ENCODE assay signal across 16 cellular contexts in the genomic region with DNA sequence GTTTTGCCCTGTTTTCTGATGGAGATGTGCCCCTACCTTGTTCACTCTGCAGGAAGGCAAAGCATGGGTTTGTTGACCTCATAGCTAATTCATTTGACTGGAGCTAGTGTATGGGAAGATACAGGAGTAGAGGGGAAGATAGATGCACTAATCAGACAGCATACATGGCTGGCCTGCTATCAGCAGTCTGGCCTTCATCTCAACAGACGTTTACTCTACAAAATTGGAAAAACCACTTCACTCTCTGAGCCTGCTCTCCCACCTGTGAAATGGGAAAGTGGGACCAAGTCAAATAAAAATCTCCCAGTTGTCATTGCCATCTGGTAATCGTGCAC.
DNase-seq lines count a peak whose midpoint lies in the region; ATAC-seq, FAIRE-seq and TF ChIP-seq lines count a peak whose summit lies in the region.
"Had no signal": no experiment of that assay in that cellular context is flagged by ENCODE, and none has a peak within 500 bp of the region (broad histone marks: within the 10 kb centered on the region; RNA-seq: fewer than 3 reads in every experiment).

No MANE protein-coding gene starts in this region.

- H3K27ac ChIP-seq in SU-DHL-6 (ENCODE audit: low read depth, low read length): peak overlapping the region; percentile 42; the same call in 1 of the 2 replicates
- H3K27ac ChIP-seq: ascending aorta had no signal

- H3K9ac ChIP-seq in SU-DHL-6 (ENCODE audit: low read length): no peak overlapping the region

- POLR2A ChIA-PET in naive thymus-derived CD8-positive, alpha-beta T cell (lab: Charles Lee): no interaction called here

- peaks cover 0 to 6% (median 0%) of the 10 kb centered on the region in 9 donors for H3K9me3 Mint-ChIP-seq in naive thymus-derived CD8-positive, alpha-beta T cell

- no peaks in the 10 kb centered on the region for H3K79me2 ChIP-seq in SU-DHL-6 (ENCODE audit: insufficient read depth, low read length)

- H3K27me3 ChIP-seq in SU-DHL-6 (ENCODE audit: low read length): no peaks in the 10 kb centered on the region
- H3K27me3 ChIP-seq: ascending aorta, BE2C had no signal

- TF ChIP-seq CTCF in D721Med (IDR thresholded peaks at IDR 0.05; ENCODE audit: insufficient read depth, missing control alignments) (no peak), SU-DHL-6 (IDR thresholded peaks at IDR 0.05; ENCODE audit: insufficient read depth, low read length, poor library complexity, severe bottlenecking) (no peak), GM10266 (IDR thresholded peaks at IDR 0.05; ENCODE audit: control insufficient read depth, insufficient read depth, low read depth, missing control alignments) (no peak)

- H3K27ac Mint-ChIP-seq in naive thymus-derived CD8-positive, alpha-beta T cell: peak overlapping the region in 4 of 10 donors; percentile 16 to 80 (median 27)
- H3K27ac Mint-ChIP-seq: activated T-cell treated with anti-CD3 and anti-CD28 coated beads, Interleukin-2, amount 50 U/mL, for 24 hours; HFFc6 had no signal

- peak; percentile 48 for FAIRE-seq in D721Med (lab: Jason Lieb, UNC)
- FAIRE-seq: G401.6, HepG2 had no signal

- peak overlapping the region; percentile 51 for H3K4me2 ChIP-seq in SU-DHL-6 (ENCODE audit: low read depth, low read length, poor library complexity, severe bottlenecking)

- ATAC-seq in GM19395 (IDR thresholded peaks at IDR 0.05; ENCODE audit: unreplicated experiment): peak; percentile 32
- ATAC-seq in HG02870 (IDR thresholded peaks at IDR 0.05; ENCODE audit: unreplicated experiment): peak; percentile 12
- no peak for ATAC-seq in HG03025 (IDR thresholded peaks at IDR 0.05; ENCODE audit: low FRiP score, unreplicated experiment)
- no peak for ATAC-seq in GM21423 (IDR thresholded peaks at IDR 0.05; ENCODE audit: unreplicated experiment)
- no peak for ATAC-seq in naive thymus-derived CD8-positive, alpha-beta T cell
- ATAC-seq: HepG2 had no signal

- H3K9me3 ChIP-seq in SU-DHL-6 (ENCODE audit: insufficient read depth, low read length): no peaks in the 10 kb centered on the region
- H3K9me3 ChIP-seq: ascending aorta, BE2C had no signal

- no peaks in the 10 kb centered on the region for H3F3A ChIP-seq in SU-DHL-6 (ENCODE audit: insufficient read depth)

- no peak overlapping the region for H2AFZ ChIP-seq in SU-DHL-6 (ENCODE audit: low read depth, low read length, severe bottlenecking)

- H3K27me3 Mint-ChIP-seq in naive thymus-derived CD8-positive, alpha-beta T cell: peaks cover 3 to 28% (median 6%) of the 10 kb centered on the region in 5 donors
- H3K27me3 Mint-ChIP-seq: activated T-cell treated with anti-CD3 and anti-CD28 coated beads, Interleukin-2, amount 50 U/mL, for 24 hours had no signal

- H3K4me3 ChIP-seq in SU-DHL-6 (ENCODE audit: insufficient read depth, low read length, poor library complexity, severe bottlenecking): peak overlapping the region; percentile 11
- H3K4me3 ChIP-seq: ascending aorta had no signal

- no peaks in the 10 kb centered on the region for H4K20me1 ChIP-seq in SU-DHL-6 (ENCODE audit: low read depth, low read length)

- peaks cover 10 to 44% (median 19%) of the 10 kb centered on the region in 4 donors for H3K4me1 Mint-ChIP-seq in naive thymus-derived CD8-positive, alpha-beta T cell

- H3K36me3 Mint-ChIP-seq in naive thymus-derived CD8-positive, alpha-beta T cell: peaks cover 0 to 4% (median 0%) of the 10 kb centered on the region in 3 donors

- DNase-seq in D721Med (ENCODE audit: insufficient read length, low spot score) (no peak), GM10266 (ENCODE audit: extremely low spot score) (no peak)
- DNase-seq in naive thymus-derived CD8-positive, alpha-beta T cell: no peak
- DNase-seq: HFFc6, NCI-H1436, RPMI8226 had no signal

- peak overlapping the region in 2 of 10 donors; percentile 8 to 36 for H3K4me3 Mint-ChIP-seq in naive thymus-derived CD8-positive, alpha-beta T cell
- H3K4me3 Mint-ChIP-seq: activated T-cell treated with anti-CD3 and anti-CD28 coated beads, Interleukin-2, amount 50 U/mL, for 24 hours; HFFc6 had no signal

- no peaks in the 10 kb centered on the region for H3K36me3 ChIP-seq in SU-DHL-6 (ENCODE audit: low read length)
- H3K36me3 ChIP-seq: ascending aorta, BE2C had no signal

- no peaks in the 10 kb centered on the region for H3K9me2 ChIP-seq in SU-DHL-6 (replicated peaks; ENCODE audit: insufficient read depth, low read length)

Comparison
In these comparisons a context has a peak if more than half of its experiments do, and no peak if none do; other contexts are left out.
1. ATAC-seq: peak in GM19395 (single experiment) and HG02870 (single experiment); none in HG03025 (single experiment), GM21423 (single experiment) and naive thymus-derived CD8-positive, alpha-beta T cell (0 of 2).